12 cellular contexts compared by ENCODE assay signal in the genomic region with DNA sequence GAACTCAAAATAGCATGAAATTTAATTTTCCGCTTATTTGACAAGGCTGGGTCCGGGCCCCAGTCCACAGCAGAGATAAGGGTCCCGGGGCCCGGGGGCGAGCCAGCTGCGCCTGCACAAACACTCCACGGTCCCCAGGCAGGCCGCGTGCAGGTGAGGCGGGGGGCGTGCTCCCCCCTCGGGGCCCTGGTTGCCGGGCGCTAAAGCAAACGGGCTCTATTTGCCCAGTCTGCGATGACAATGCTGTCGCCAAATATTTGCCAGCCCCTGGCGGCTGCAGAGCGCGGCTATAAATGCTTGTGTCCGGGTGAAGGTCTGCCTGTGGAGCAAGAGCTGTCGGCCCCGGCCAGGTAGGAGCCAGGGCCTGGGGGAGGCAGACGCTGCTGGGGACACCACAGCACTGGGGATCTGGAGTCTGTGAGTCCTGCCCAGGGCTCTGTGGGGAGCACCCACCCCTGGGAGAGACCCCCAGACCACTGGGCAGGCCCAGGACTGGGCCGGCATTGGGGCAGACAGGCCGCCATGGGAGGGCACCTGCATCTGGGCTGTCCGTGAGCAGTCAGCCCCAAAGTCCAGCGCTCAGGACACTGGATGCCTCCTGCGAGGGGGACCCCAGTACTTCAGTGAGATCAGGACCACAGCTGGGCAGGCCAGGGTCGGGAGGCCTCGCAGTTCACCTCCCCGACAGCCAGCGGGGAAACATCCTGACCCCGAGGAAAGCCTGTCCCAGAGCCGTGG. TPM values are rescaled to one million over a fixed set of nuclear protein-coding genes. Genes with fewer than 3 reads are reported as not detected.
DNase-seq lines count a peak whose midpoint lies in the region; ATAC-seq, FAIRE-seq and TF ChIP-seq lines count a peak whose summit lies in the region.
"Had no signal": no experiment of that assay in that cellular context is flagged by ENCODE, and none has a peak within 500 bp of the region (broad histone marks: within the 10 kb centered on the region; RNA-seq: fewer than 3 reads in every experiment).

A gene (plus strand): TSS at position 320 of the 738 bp plus-strand sequence. CDS start 1,516 bp downstream, outside the sequence.

- intact Hi-C loops in body of pancreas (cut with DNase I): no loop called here

- H3K4me1 ChIP-seq in body of pancreas (peaks cover 10% of the 10 kb centered on the region), small intestine (ENCODE audit: control insufficient read depth in 2 of 2, insufficient read depth in 1 of 2, low read depth in 1 of 2, low read length in 1 of 2) (no peaks in the 10 kb centered on the region), Peyer's patch (peaks cover 0 to 6% (median 2%) of the 10 kb centered on the region in 4 donors)

- H3K4me3 ChIP-seq in body of pancreas: no peak within 1 kb of the TSS
- no peak within 1 kb of the TSS for H3K4me3 ChIP-seq in small intestine (ENCODE audit: low read depth in 1 of 2, low read length in 2 of 2)
- no peak within 1 kb of the TSS for H3K4me3 ChIP-seq in Peyer's patch

- TF ChIP-seq CTCF in body of pancreas (IDR thresholded peaks at IDR 0.05): peak in 2 of 7 experiments; percentile 8 to 18
- peak in 1 of 6 experiments; percentile 7 for TF ChIP-seq CTCF in Peyer's patch (IDR thresholded peaks at IDR 0.05)

- H3K9me3 ChIP-seq in body of pancreas (no peaks in the 10 kb centered on the region), small intestine (ENCODE audit: control insufficient read depth, low read depth) (no peaks in the 10 kb centered on the region), Peyer's patch (no peaks in the 10 kb centered on the region)

- TF ChIP-seq POLR2A in body of pancreas (IDR thresholded peaks at IDR 0.05) (no peak), Peyer's patch (IDR thresholded peaks at IDR 0.05) (no peak)

- H3K36me3 ChIP-seq in body of pancreas (replicated peaks in 1 of 2; ENCODE audit: insufficient read depth in 1 of 2, low read depth in 2 of 2): no peaks in the 10 kb centered on the region
- no peaks in the 10 kb centered on the region for H3K36me3 ChIP-seq in small intestine (ENCODE audit: control insufficient read depth in 2 of 2, insufficient read depth in 2 of 2, low read length in 2 of 2)
- H3K36me3 ChIP-seq in Peyer's patch: no peaks in the 10 kb centered on the region

- no peaks in the 10 kb centered on the region for H3K9me3 Mint-ChIP-seq in activated naive CD4-positive, alpha-beta T cell treated with anti-CD3 and anti-CD28 coated beads, Interleukin-2, amount 50 U/mL, for 24 hours

- ATAC-seq in body of pancreas (no peak), GM18498 (IDR thresholded peaks at IDR 0.05; ENCODE audit: unreplicated experiment) (no peak), HG03196 (IDR thresholded peaks at IDR 0.05; ENCODE audit: unreplicated experiment) (no peak)
- ATAC-seq: activated CD4-positive, CD25-positive, alpha-beta regulatory T cell treated with anti-CD3 and anti-CD28 coated beads, Interleukin-2, amount 50 U/mL, for 24 hours had no signal

- H3K27ac Mint-ChIP-seq in activated naive CD4-positive, alpha-beta T cell treated with anti-CD3 and anti-CD28 coated beads, Interleukin-2, amount 50 U/mL, for 24 hours: peak within 1 kb of the TSS; percentile 23

- peak within 1 kb of the TSS; percentile 23 for H3K4me3 Mint-ChIP-seq in activated naive CD4-positive, alpha-beta T cell treated with anti-CD3 and anti-CD28 coated beads, Interleukin-2, amount 50 U/mL, for 24 hours

- no peak for FAIRE-seq in small intestine (lab: Jason Lieb, UNC)
- FAIRE-seq: endothelial cell of umbilical vein had no signal

- no peaks in the 10 kb centered on the region for H3K27me3 ChIP-seq in body of pancreas
- H3K27me3 ChIP-seq in small intestine (ENCODE audit: control insufficient read depth in 2 of 2, insufficient read depth in 2 of 2, low read length in 2 of 2): no peaks in the 10 kb centered on the region
- no peaks in the 10 kb centered on the region for H3K27me3 ChIP-seq in Peyer's patch

- DNase-seq in activated naive CD4-positive, alpha-beta T cell treated with anti-CD3 and anti-CD28 coated beads, Interleukin-2, amount 50 U/mL, for 16 hours: no peak
- DNase-seq in NCI-H2171 (lab: John Stamatoyannopoulos, UW) (peak; percentile 58), body of pancreas (peak in 3 of 4 donors; percentile 14 to 43 (median 27)), small intestine (peak; percentile 26), Peyer's patch (no peak)
- DNase-seq: activated naive CD4-positive, alpha-beta T cell treated with Interleukin-2 at 50 U/mL for 16 hours; posterior cingulate gyrus had no signal

- no peaks in the 10 kb centered on the region for H3K4me1 Mint-ChIP-seq in activated naive CD4-positive, alpha-beta T cell treated with anti-CD3 and anti-CD28 coated beads, Interleukin-2, amount 50 U/mL, for 24 hours

- H3K27ac ChIP-seq in body of pancreas (no peak within 1 kb of the TSS), small intestine (ENCODE audit: low read depth in 1 of 2, low read length in 1 of 2) (no peak within 1 kb of the TSS), Peyer's patch (no peak within 1 kb of the TSS)

- H3K36me3 Mint-ChIP-seq in activated naive CD4-positive, alpha-beta T cell treated with anti-CD3 and anti-CD28 coated beads, Interleukin-2, amount 50 U/mL, for 24 hours: no peaks in the 10 kb centered on the region

- 34 to 93% methylated on average over 7 to 34 of the region's 35 CpGs for WGBS in body of pancreas, 2 donors
- WGBS in small intestine, 3 donors: 20 to 52% (median 33%) methylated on average over 32 to 35 of the region's 35 CpGs

- no peaks in the 10 kb centered on the region for H3K27me3 Mint-ChIP-seq in activated naive CD4-positive, alpha-beta T cell treated with anti-CD3 and anti-CD28 coated beads, Interleukin-2, amount 50 U/mL, for 24 hours

RNA-seq across cellular contexts. Expression of the gene that starts here (rescaled TPM):
- total RNA-seq in body of pancreas (not detected), Peyer's patch (not detected)
- polyA plus RNA-seq in small intestine: under 1 TPM in 1 of 3 donors, not detected in 2; 0.58 TPM
- total RNA-seq: endothelial cell of umbilical vein had no signal
- polyA plus RNA-seq: endothelial cell of umbilical vein had no signal

Comparison
In these comparisons a context has a peak if more than half of its experiments do, and no peak if none do; other contexts are left out.
1. Peak in DNase-seq in body of pancreas; RNA of the gene not detected or under 1 TPM.
2. Peak in DNase-seq in small intestine; RNA of the gene not detected or under 1 TPM.